In the genomic region with DNA sequence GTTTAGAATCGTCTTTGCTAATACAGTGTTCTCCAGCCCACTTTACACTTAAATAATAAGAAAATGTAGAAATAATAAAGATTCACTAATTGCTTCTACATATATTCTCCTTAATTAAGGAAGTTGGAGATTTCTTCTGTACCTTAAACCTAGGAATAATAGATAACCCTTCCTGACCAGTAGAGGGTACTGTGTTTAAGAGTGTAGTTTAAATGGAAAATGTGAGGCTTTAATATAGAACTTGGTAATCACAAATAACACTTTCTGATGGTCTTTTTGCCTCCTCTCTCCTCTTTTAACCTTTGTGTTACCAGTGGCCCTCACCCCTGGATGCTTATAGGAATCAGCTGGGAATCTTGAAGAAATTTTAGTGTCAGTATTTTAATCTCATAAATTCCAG, we compare ENCODE assay signal across 9 cellular contexts. TPM values are rescaled to one million over a fixed set of nuclear protein-coding genes. Genes with fewer than 3 reads are reported as not detected.
DNase-seq lines count a peak whose midpoint lies in the region; ATAC-seq and TF ChIP-seq lines count a peak whose summit lies in the region.
"Had no signal": no experiment of that assay in that cellular context is flagged by ENCODE, and none has a peak within 500 bp of the region (broad histone marks: within the 10 kb centered on the region; RNA-seq: fewer than 3 reads in every experiment).

No MANE protein-coding gene starts in this region.

- peak overlapping the region in 1 of 7 donors; percentile 41 for H3K27ac Mint-ChIP-seq in CD14-positive monocyte
- peak overlapping the region; percentile 65 for H3K27ac Mint-ChIP-seq in activated naive CD8-positive, alpha-beta T cell treated with anti-CD3 and anti-CD28 coated beads, Interleukin-2, amount 50 U/mL, for 24 hours

- H3K9me3 Mint-ChIP-seq in CD14-positive monocyte = no peaks in the 10 kb centered on the region
- no peaks in the 10 kb centered on the region for H3K9me3 Mint-ChIP-seq in activated naive CD8-positive, alpha-beta T cell treated with anti-CD3 and anti-CD28 coated beads, Interleukin-2, amount 50 U/mL, for 24 hours

- no peak overlapping the region for H3K27ac ChIP-seq in right lobe of liver
- H3K27ac ChIP-seq: SK-N-MC had no signal

- H3K36me3 ChIP-seq in right lobe of liver = peaks cover 0 to 47% (median 14%) of the 10 kb centered on the region in 4 donors

- peaks cover 5% of the 10 kb centered on the region for H3K4me1 Mint-ChIP-seq in CD14-positive monocyte
- H3K4me1 Mint-ChIP-seq in activated naive CD8-positive, alpha-beta T cell treated with anti-CD3 and anti-CD28 coated beads, Interleukin-2, amount 50 U/mL, for 24 hours = no peaks in the 10 kb centered on the region

- no peaks in the 10 kb centered on the region for H3K4me1 ChIP-seq in right lobe of liver

- no peak for ATAC-seq in activated naive CD8-positive, alpha-beta T cell treated with anti-CD3 and anti-CD28 coated beads, Interleukin-2, amount 50 U/mL, for 24 hours
- ATAC-seq in right lobe of liver (peak; percentile 44 to 64 (median 50)), omental fat pad (ENCODE audit: low FRiP score) (no peak), HG03520 (IDR thresholded peaks at IDR 0.05; ENCODE audit: unreplicated experiment) (no peak), GM18519 (IDR thresholded peaks at IDR 0.05; ENCODE audit: low FRiP score, unreplicated experiment) (no peak)

- H3K27me3 Mint-ChIP-seq in CD14-positive monocyte (ENCODE audit: low read depth in 3 of 3) = peaks cover 0 to 5% (median 1%) of the 10 kb centered on the region in 3 donors
- H3K27me3 Mint-ChIP-seq in activated naive CD8-positive, alpha-beta T cell treated with anti-CD3 and anti-CD28 coated beads, Interleukin-2, amount 50 U/mL, for 24 hours = no peaks in the 10 kb centered on the region

- TF ChIP-seq CTCF in CD14-positive monocyte (IDR thresholded peaks at IDR 0.05) (peak; percentile 21), right lobe of liver (IDR thresholded peaks at IDR 0.05) (peak; percentile 34 to 50 (median 38)), omental fat pad (IDR thresholded peaks at IDR 0.05) (no peak)

- no peak for TF ChIP-seq POLR2A in right lobe of liver (IDR thresholded peaks at IDR 0.05)

- intact Hi-C loops in CD14-positive monocyte (cut with micrococcal nuclease) (loop anchor here in 1 of 2 donors (10.0 kb wide), 1 partner anchor 115 kb away; no protein-coding TSS in a partner anchor), right lobe of liver (cut with DNase I) (loop anchor here (10.0 kb wide), 1 partner anchor 115 kb away; no protein-coding TSS in a partner anchor)

- H3K27me3 ChIP-seq in right lobe of liver = no peaks in the 10 kb centered on the region

- peaks cover 42 to 55% of the 10 kb centered on the region in 2 donors for H3K36me3 Mint-ChIP-seq in CD14-positive monocyte
- H3K36me3 Mint-ChIP-seq in activated naive CD8-positive, alpha-beta T cell treated with anti-CD3 and anti-CD28 coated beads, Interleukin-2, amount 50 U/mL, for 24 hours (ENCODE audit: low read depth) = peaks cover 19% of the 10 kb centered on the region

- H3K9me3 ChIP-seq in right lobe of liver = no peaks in the 10 kb centered on the region

- 53% methylated on average over 1 of the region's 1 CpG for WGBS in right lobe of liver (ENCODE audit: insufficient coverage, low coverage, low lambda C conversion rate, missing lambda C conversion rate)

- H3K4me3 ChIP-seq in right lobe of liver = no peak overlapping the region
- H3K4me3 ChIP-seq: SK-N-MC had no signal

- H3K4me3 Mint-ChIP-seq in CD14-positive monocyte = no peak overlapping the region
- no peak overlapping the region for H3K4me3 Mint-ChIP-seq in activated naive CD8-positive, alpha-beta T cell treated with anti-CD3 and anti-CD28 coated beads, Interleukin-2, amount 50 U/mL, for 24 hours

- DNase-seq in CD14-positive monocyte (ENCODE audit: low spot score) (no peak), HuH-7.5 (ENCODE audit: low spot score) (peak; percentile 12), right lobe of liver (no peak), omental fat pad (ENCODE audit: low spot score) (no peak), NCI-H2227 (lab: John Stamatoyannopoulos, UW; ENCODE audit: unreplicated experiment) (no peak)
- no peak for DNase-seq in activated naive CD8-positive, alpha-beta T cell treated with anti-CD3 and anti-CD28 coated beads, Interleukin-2, amount 50 U/mL, for 24 hours

RNA-seq across cellular contexts. Expression of a gene that starts 20.7 kb away (rescaled TPM):
- 100 to 1,000 TPM; 145 to 153 TPM for polyA plus RNA-seq in CD14-positive monocyte
- total RNA-seq in right lobe of liver (10 to 100 TPM; 31.8 to 60.6 (median 50.2) TPM), omental fat pad (10 to 100 TPM; 67.4 to 85.0 (median 81.4) TPM)

RNA-seq across cellular contexts. Expression of a gene that starts 39.1 kb away (rescaled TPM):
- polyA plus RNA-seq in CD14-positive monocyte = 10 to 100 TPM; 13.8 to 21.1 TPM
- 10 to 100 TPM; 33.9 to 60.9 (median 43.0) TPM for total RNA-seq in right lobe of liver
- 10 to 100 TPM; 10.6 to 16.1 (median 13.3) TPM for total RNA-seq in omental fat pad

Comparison
In these comparisons a context has a peak if more than half of its experiments do, and no peak if none do; other contexts are left out.
1. CTCF ChIP-seq: peak in CD14-positive monocyte (single experiment) and right lobe of liver (4 of 4); none in omental fat pad (0 of 3).
2. ATAC-seq: peak in right lobe of liver (4 of 4); none in activated naive CD8-positive, alpha-beta T cell treated with anti-CD3 and anti-CD28 coated beads, Interleukin-2, amount 50 U/mL, for 24 hours (single experiment), omental fat pad (single experiment), HG03520 (single experiment) and GM18519 (single experiment).